Comparison of ENCODE assay signal across 9 cellular contexts in genomic region chr10:103458720-103459119, GRCh38. TPM values are rescaled to one million over a fixed set of nuclear protein-coding genes. Genes with fewer than 3 reads are reported as not detected.
A peak's percentile ranks its signal among the peaks of the same experiment; 100 is the strongest.
DNase-seq lines count a peak whose midpoint lies in the region; ATAC-seq lines count a peak whose summit lies in the region.
"Had no signal": no experiment of that assay in that cellular context is flagged by ENCODE, and none has a peak within 500 bp of the region (broad histone marks: within the 10 kb centered on the region; RNA-seq: fewer than 3 reads in every experiment).

CALHM1 (minus strand) TSS chr10:103458900; CDS start chr10:103458751, 149 bp downstream.

- H3K27ac Mint-ChIP-seq in activated naive CD4-positive, alpha-beta T cell treated with anti-CD3 and anti-CD28 coated beads, Interleukin-2, amount 10 ng/mL, durations not matched to agents 7 days and 5 days = no peak within 1 kb of the TSS
- peak within 1 kb of the TSS; percentile 55 for H3K27ac Mint-ChIP-seq in T-helper 2 cell treated with Interferon-gamma antibody and Interleukin-4, amounts not matched to agents 5 μg/mL and 100 μg/mL, for 36 hours
- H3K27ac Mint-ChIP-seq in stimulated activated naive CD8-positive, alpha-beta T cell treated with anti-CD3 and anti-CD28 coated beads, Interleukin-15, amount 100 ng/mL, for 72 hours = peak within 1 kb of the TSS in 1 of 2 donors; percentile 57
- H3K27ac Mint-ChIP-seq in activated T-helper 1 cell treated with anti-CD3 and anti-CD28 coated beads, Interleukin-12 subunit alpha, Interleukin-12 subunit beta, Interleukin-2, Interleukin-4 antibody, amounts not matched to agents 30 ng/mL and 10 ng/mL and 1 ng/mL, durations not matched to agents 14 hours and 24 hours and 36 hours = no peak within 1 kb of the TSS

- peaks cover 21% of the 10 kb centered on the region for H3K27me3 Mint-ChIP-seq in activated naive CD4-positive, alpha-beta T cell treated with anti-CD3 and anti-CD28 coated beads, Interleukin-2, amount 10 ng/mL, durations not matched to agents 7 days and 5 days
- H3K27me3 Mint-ChIP-seq in T-helper 2 cell treated with Interferon-gamma antibody and Interleukin-4, amounts not matched to agents 5 μg/mL and 100 μg/mL, for 36 hours (ENCODE audit: low read depth) = no peaks in the 10 kb centered on the region
- H3K27me3 Mint-ChIP-seq in stimulated activated naive CD8-positive, alpha-beta T cell treated with anti-CD3 and anti-CD28 coated beads, Interleukin-15, amount 100 ng/mL, for 72 hours = no peaks in the 10 kb centered on the region
- peaks cover 2% of the 10 kb centered on the region for H3K27me3 Mint-ChIP-seq in activated T-helper 1 cell treated with anti-CD3 and anti-CD28 coated beads, Interleukin-12 subunit alpha, Interleukin-12 subunit beta, Interleukin-2, Interleukin-4 antibody, amounts not matched to agents 30 ng/mL and 10 ng/mL and 1 ng/mL, durations not matched to agents 14 hours and 24 hours and 36 hours (ENCODE audit: insufficient read depth)

- intact Hi-C loops in activated T-helper 1 cell treated with anti-CD3 and anti-CD28 coated beads, Interleukin-12 subunit alpha, Interleukin-12 subunit beta, Interleukin-2, Interleukin-4 antibody, amounts not matched to agents 30 ng/mL and 10 ng/mL and 1 ng/mL, durations not matched to agents 14 hours and 24 hours and 36 hours (cut with micrococcal nuclease) = no loop called here

- peaks cover 1% of the 10 kb centered on the region for H3K36me3 Mint-ChIP-seq in activated naive CD4-positive, alpha-beta T cell treated with anti-CD3 and anti-CD28 coated beads, Interleukin-2, amount 10 ng/mL, durations not matched to agents 7 days and 5 days
- no peaks in the 10 kb centered on the region for H3K36me3 Mint-ChIP-seq in T-helper 2 cell treated with Interferon-gamma antibody and Interleukin-4, amounts not matched to agents 5 μg/mL and 100 μg/mL, for 36 hours (ENCODE audit: low read depth)
- no peaks in the 10 kb centered on the region for H3K36me3 Mint-ChIP-seq in activated T-helper 1 cell treated with anti-CD3 and anti-CD28 coated beads, Interleukin-12 subunit alpha, Interleukin-12 subunit beta, Interleukin-2, Interleukin-4 antibody, amounts not matched to agents 30 ng/mL and 10 ng/mL and 1 ng/mL, durations not matched to agents 14 hours and 24 hours and 36 hours (ENCODE audit: low read depth)

- peaks cover 39% of the 10 kb centered on the region for H3K4me1 Mint-ChIP-seq in activated naive CD4-positive, alpha-beta T cell treated with anti-CD3 and anti-CD28 coated beads, Interleukin-2, amount 10 ng/mL, durations not matched to agents 7 days and 5 days
- peaks cover 18% of the 10 kb centered on the region for H3K4me1 Mint-ChIP-seq in T-helper 2 cell treated with Interferon-gamma antibody and Interleukin-4, amounts not matched to agents 5 μg/mL and 100 μg/mL, for 36 hours (ENCODE audit: low read depth)
- H3K4me1 Mint-ChIP-seq in stimulated activated naive CD8-positive, alpha-beta T cell treated with anti-CD3 and anti-CD28 coated beads, Interleukin-15, amount 100 ng/mL, for 72 hours = peaks cover 22% of the 10 kb centered on the region
- peaks cover 19% of the 10 kb centered on the region for H3K4me1 Mint-ChIP-seq in activated T-helper 1 cell treated with anti-CD3 and anti-CD28 coated beads, Interleukin-12 subunit alpha, Interleukin-12 subunit beta, Interleukin-2, Interleukin-4 antibody, amounts not matched to agents 30 ng/mL and 10 ng/mL and 1 ng/mL, durations not matched to agents 14 hours and 24 hours and 36 hours (ENCODE audit: low read depth)

- CTCF ChIA-PET in activated naive CD4-positive, alpha-beta T cell treated with anti-CD3 and anti-CD28 coated beads, Interleukin-2, amount 10 ng/mL, durations not matched to agents 7 days and 5 days (lab: Charles Lee) = no interaction called here

- peak; percentile 49 for DNase-seq in activated naive CD4-positive, alpha-beta T cell treated with anti-CD3 and anti-CD28 coated beads, Interleukin-2, amount 10 ng/mL, durations not matched to agents 7 days and 5 days
- no peak for DNase-seq in activated naive CD4-positive, alpha-beta T cell (lab: John Stamatoyannopoulos, UW)
- peak; percentile 16 for DNase-seq in T-helper 2 cell treated with Interferon-gamma antibody and Interleukin-4, amounts not matched to agents 5 μg/mL and 100 μg/mL, for 36 hours (ENCODE audit: low spot score)
- DNase-seq in stimulated activated naive CD8-positive, alpha-beta T cell treated with anti-CD3 and anti-CD28 coated beads, Interleukin-15, amount 100 ng/mL, for 72 hours = no peak
- no peak for DNase-seq in pons (ENCODE audit: low spot score)
- DNase-seq in activated T-helper 1 cell treated with anti-CD3 and anti-CD28 coated beads, Interleukin-12 subunit alpha, Interleukin-12 subunit beta, Interleukin-2, Interleukin-4 antibody, amounts not matched to agents 30 ng/mL and 10 ng/mL and 1 ng/mL, durations not matched to agents 14 hours and 24 hours and 36 hours (ENCODE audit: low spot score) = no peak

- no peak within 1 kb of the TSS for H3K4me3 Mint-ChIP-seq in activated naive CD4-positive, alpha-beta T cell treated with anti-CD3 and anti-CD28 coated beads, Interleukin-2, amount 10 ng/mL, durations not matched to agents 7 days and 5 days
- peak within 1 kb of the TSS; percentile 32 for H3K4me3 Mint-ChIP-seq in T-helper 2 cell treated with Interferon-gamma antibody and Interleukin-4, amounts not matched to agents 5 μg/mL and 100 μg/mL, for 36 hours
- no peak within 1 kb of the TSS for H3K4me3 Mint-ChIP-seq in stimulated activated naive CD8-positive, alpha-beta T cell treated with anti-CD3 and anti-CD28 coated beads, Interleukin-15, amount 100 ng/mL, for 72 hours
- no peak within 1 kb of the TSS for H3K4me3 Mint-ChIP-seq in activated T-helper 1 cell treated with anti-CD3 and anti-CD28 coated beads, Interleukin-12 subunit alpha, Interleukin-12 subunit beta, Interleukin-2, Interleukin-4 antibody, amounts not matched to agents 30 ng/mL and 10 ng/mL and 1 ng/mL, durations not matched to agents 14 hours and 24 hours and 36 hours

- no peaks in the 10 kb centered on the region for H3K9me3 Mint-ChIP-seq in activated naive CD4-positive, alpha-beta T cell treated with anti-CD3 and anti-CD28 coated beads, Interleukin-2, amount 10 ng/mL, durations not matched to agents 7 days and 5 days
- H3K9me3 Mint-ChIP-seq in T-helper 2 cell treated with Interferon-gamma antibody and Interleukin-4, amounts not matched to agents 5 μg/mL and 100 μg/mL, for 36 hours = no peaks in the 10 kb centered on the region
- H3K9me3 Mint-ChIP-seq in stimulated activated naive CD8-positive, alpha-beta T cell treated with anti-CD3 and anti-CD28 coated beads, Interleukin-15, amount 100 ng/mL, for 72 hours = no peaks in the 10 kb centered on the region
- no peaks in the 10 kb centered on the region for H3K9me3 Mint-ChIP-seq in activated T-helper 1 cell treated with anti-CD3 and anti-CD28 coated beads, Interleukin-12 subunit alpha, Interleukin-12 subunit beta, Interleukin-2, Interleukin-4 antibody, amounts not matched to agents 30 ng/mL and 10 ng/mL and 1 ng/mL, durations not matched to agents 14 hours and 24 hours and 36 hours

- ATAC-seq in HG03159 (IDR thresholded peaks at IDR 0.05; ENCODE audit: unreplicated experiment) (peak; percentile 49), GM18517 (IDR thresholded peaks at IDR 0.05; ENCODE audit: unreplicated experiment) (no peak)
- peak; percentile 33 for ATAC-seq in stimulated activated naive CD8-positive, alpha-beta T cell treated with anti-CD3 and anti-CD28 coated beads, Interleukin-15, amount 100 ng/mL, for 72 hours

RNA-seq across cellular contexts. Expression of gene CALHM1, which starts in this region (rescaled TPM):
- not detected in 2 replicates for total RNA-seq in activated T-helper 1 cell treated with anti-CD3 and anti-CD28 coated beads, Interleukin-12 subunit alpha, Interleukin-12 subunit beta, Interleukin-2, Interleukin-4 antibody, amounts not matched to agents 30 ng/mL and 10 ng/mL and 1 ng/mL, durations not matched to agents 14 hours and 24 hours and 36 hours
- total RNA-seq: urinary bladder had no signal

Comparison
In these comparisons a context has a peak if more than half of its experiments do, and no peak if none do; other contexts are left out.
1. DNase-seq: peak in activated naive CD4-positive, alpha-beta T cell treated with anti-CD3 and anti-CD28 coated beads, Interleukin-2, amount 10 ng/mL, durations not matched to agents 7 days and 5 days (single experiment) and T-helper 2 cell treated with Interferon-gamma antibody and Interleukin-4, amounts not matched to agents 5 μg/mL and 100 μg/mL, for 36 hours (single experiment); none in activated naive CD4-positive, alpha-beta T cell (0 of 4), stimulated activated naive CD8-positive, alpha-beta T cell treated with anti-CD3 and anti-CD28 coated beads, Interleukin-15, amount 100 ng/mL, for 72 hours (0 of 2), pons (single experiment) and activated T-helper 1 cell treated with anti-CD3 and anti-CD28 coated beads, Interleukin-12 subunit alpha, Interleukin-12 subunit beta, Interleukin-2, Interleukin-4 antibody, amounts not matched to agents 30 ng/mL and 10 ng/mL and 1 ng/mL, durations not matched to agents 14 hours and 24 hours and 36 hours (single experiment).